Comparison of ENCODE assay signal across 19 cellular contexts in genomic region chr6:36247691-36248090, GRCh38. TPM values are rescaled to one million over a fixed set of nuclear protein-coding genes. Genes with fewer than 3 reads are reported as not detected.
A peak's percentile ranks its signal among the peaks of the same experiment; 100 is the strongest.
DNase-seq lines count a peak whose midpoint lies in the region; ATAC-seq, FAIRE-seq and TF ChIP-seq lines count a peak whose summit lies in the region.
"Had no signal": no experiment of that assay in that cellular context is flagged by ENCODE, and none has a peak within 500 bp of the region (broad histone marks: within the 10 kb centered on the region; RNA-seq: fewer than 3 reads in every experiment).

No MANE protein-coding gene starts in this region.

- H2AFZ ChIP-seq in keratinocyte (ENCODE audit: control insufficient read depth, low read length), result peak overlapping the region; percentile 66
- H2AFZ ChIP-seq: parathyroid adenoma had no signal

- no peak for TF ChIP-seq EP300 in sigmoid colon (IDR thresholded peaks at IDR 0.05)

- intact Hi-C loops in sigmoid colon (cut with DNase I), result no loop called here

- no peak overlapping the region for H3K4me3 ChIP-seq in adipocyte (ENCODE audit: low read length)
- H3K4me3 ChIP-seq in keratinocyte (ENCODE audit: control insufficient read depth in 2 of 3, extremely low read depth in 1 of 3, insufficient read depth in 2 of 3, low read depth in 1 of 3, low read length in 3 of 3), result no peak overlapping the region
- H3K4me3 ChIP-seq in sigmoid colon, result no peak overlapping the region
- H3K4me3 ChIP-seq: heart right ventricle had no signal

- H3K4me2 ChIP-seq in keratinocyte (ENCODE audit: control insufficient read depth, extremely low read depth, insufficient read depth, low read depth, low read length), result peak overlapping the region; percentile 46

- no peaks in the 10 kb centered on the region for H3K9me1 ChIP-seq in keratinocyte (ENCODE audit: control insufficient read depth, extremely low read depth, insufficient read depth, low read length)

- TF ChIP-seq CTCF in keratinocyte (optimal IDR thresholded peaks at IDR 0.05 in 1 of 3, IDR thresholded peaks at IDR 0.05 in 1 of 3, conservative IDR thresholded peaks at IDR 0.05 in 1 of 3; ENCODE audit: extremely low read depth in 1 of 3, insufficient read depth in 2 of 3, low read length in 3 of 3), result no peak
- no peak for TF ChIP-seq CTCF in sigmoid colon (IDR thresholded peaks at IDR 0.05)

- H3K4me1 ChIP-seq in adipocyte (ENCODE audit: control insufficient read depth, insufficient read depth, low read length), result peaks cover 35% of the 10 kb centered on the region
- H3K4me1 ChIP-seq in keratinocyte (ENCODE audit: control insufficient read depth, extremely low read depth, insufficient read depth, low read length), result peaks cover 14% of the 10 kb centered on the region
- H3K4me1 ChIP-seq in sigmoid colon, result no peaks in the 10 kb centered on the region
- H3K4me1 ChIP-seq: parathyroid adenoma had no signal

- H3K9me3 ChIP-seq in adipocyte (ENCODE audit: control insufficient read depth, low read length) (no peaks in the 10 kb centered on the region), keratinocyte (ENCODE audit: control insufficient read depth, low read depth, low read length) (no peaks in the 10 kb centered on the region), sigmoid colon (no peaks in the 10 kb centered on the region)
- H3K9me3 ChIP-seq: heart right ventricle had no signal

- FAIRE-seq in keratinocyte (lab: Jason Lieb, UNC), result no peak
- FAIRE-seq in HTR-8/SVneo (lab: Jason Lieb, UNC), result no peak

- peak; percentile 38 for DNase-seq in EL
- DNase-seq in adipocyte (ENCODE audit: low read depth), result no peak
- no peak for DNase-seq in keratinocyte (ENCODE audit: low read depth, low spot score)
- peak; percentile 12 for DNase-seq in stromal cell of bone marrow (ENCODE audit: low read depth)
- DNase-seq in HTR-8/SVneo (ENCODE audit: insufficient read length, low spot score), result no peak
- no peak for DNase-seq in sigmoid colon
- DNase-seq in activated effector memory CD4-positive, alpha-beta T cell treated with anti-CD3 and anti-CD28 coated beads, Interleukin-2, amount 50 U/mL, for 16 hours, result no peak
- DNase-seq: activated T-cell treated with anti-CD3 and anti-CD28 coated beads, Interleukin-2, amount 50 U/mL, for 72 hours; DND-41; heart right ventricle; NCI-H1930; NCI-H510A treated with DMSO at 0.1 percent for 48 hours had no signal

- no peak for ATAC-seq in HG02798 (IDR thresholded peaks at IDR 0.05; ENCODE audit: poor library complexity, unreplicated experiment)
- ATAC-seq: activated T-cell treated with anti-CD3 and anti-CD28 coated beads, Interleukin-2, amount 50 U/mL, for 72 hours had no signal

- H3K27ac ChIP-seq in keratinocyte (ENCODE audit: control insufficient read depth, insufficient read depth, low read length) (no peak overlapping the region), sigmoid colon (no peak overlapping the region)
- H3K27ac ChIP-seq: C4-2B, parathyroid adenoma had no signal

- no peaks in the 10 kb centered on the region for H4K20me1 ChIP-seq in keratinocyte (ENCODE audit: control insufficient read depth, extremely low read depth, insufficient read depth, low read length)

- dilution Hi-C loops in keratinocyte (cut with MboI; ENCODE audit: extremely low pct_ligation_motif_present, low sequenced_read_pairs), result no loop called here

- no peaks in the 10 kb centered on the region for H3K36me3 ChIP-seq in adipocyte (ENCODE audit: control insufficient read depth, insufficient read depth, low read length, severe bottlenecking)
- H3K36me3 ChIP-seq in keratinocyte (ENCODE audit: control insufficient read depth in 2 of 2, extremely low read depth in 1 of 2, insufficient read depth in 2 of 2, low read length in 2 of 2), result no peaks in the 10 kb centered on the region
- H3K36me3 ChIP-seq in sigmoid colon, result no peaks in the 10 kb centered on the region
- H3K36me3 ChIP-seq: heart right ventricle had no signal

- no peaks in the 10 kb centered on the region for H3K27me3 ChIP-seq in adipocyte (replicated peaks; ENCODE audit: control insufficient read depth, insufficient read depth, low read length)
- H3K27me3 ChIP-seq in keratinocyte (ENCODE audit: control insufficient read depth, extremely low read depth, insufficient read depth, low read length), result no peaks in the 10 kb centered on the region
- H3K27me3 ChIP-seq in sigmoid colon, result no peaks in the 10 kb centered on the region

- H3K9ac ChIP-seq in adipocyte (ENCODE audit: low read length), result peak overlapping the region; percentile 22
- no peak overlapping the region for H3K9ac ChIP-seq in keratinocyte (ENCODE audit: control insufficient read depth, extremely low read depth, insufficient read depth, low read length)
- H3K9ac ChIP-seq: parathyroid adenoma had no signal

- WGBS in sigmoid colon, 2 donors, result 33 to 77% methylated on average over 6 of the region's 6 CpGs

- H3K79me2 ChIP-seq in keratinocyte (ENCODE audit: control insufficient read depth, insufficient read depth, low read length), result no peaks in the 10 kb centered on the region
- H3K79me2 ChIP-seq: parathyroid adenoma had no signal

- TF ChIP-seq POLR2A in sigmoid colon (IDR thresholded peaks at IDR 0.05), result no peak

RNA-seq across cellular contexts. Expression of gene PNPLA1, which starts 22.2 kb away (rescaled TPM):
- polyA plus RNA-seq in keratinocyte (0.14 to 0.32 TPM (median 0.20 TPM) in 3 replicates), sigmoid colon (under 1 TPM in 2 of 3 donors, not detected in 1; 0.20 to 0.46 TPM)
- 4.5 TPM for polyA plus RNA-seq in keratinocyte (2011; ENCODE audit: low read depth)
- polyA plus RNA-seq in keratinocyte (2011; cell fraction: cytosol; rRNA removed), result 0.12 and 0.29 TPM in 2 replicates
- 0.56 TPM in 2 replicates for polyA plus RNA-seq in keratinocyte (2011; cell fraction: nucleus; rRNA removed)
- polyA plus RNA-seq in keratinocyte (2012; ENCODE audit: low replicate concordance), result 0.10 and 10.0 TPM in 2 replicates
- polyA minus RNA-seq in keratinocyte, result 0.35 to 1.5 TPM (median 0.43 TPM) in 3 replicates
- polyA minus RNA-seq in keratinocyte (2011; cell fraction: cytosol; rRNA and poly(A)+ RNA removed), result not detected
- 0.31 and 0.32 TPM in 2 replicates for polyA minus RNA-seq in keratinocyte (2011; cell fraction: nucleus; rRNA and poly(A)+ RNA removed)
- total RNA-seq in sigmoid colon, result not detected
- total RNA-seq: activated T-cell treated with anti-CD3 and anti-CD28 coated beads, Interleukin-2, amount 50 U/mL, for 72 hours; kidney epithelial cell; MCF 10A; OCI-LY7; SK-MEL-5 had no signal
- polyA plus RNA-seq: heart right ventricle had no signal

RNA-seq across cellular contexts. Expression of gene BRPF3, which starts 51.1 kb away (rescaled TPM):
- polyA plus RNA-seq in keratinocyte (3.5 to 6.0 TPM (median 4.8 TPM) in 3 replicates), sigmoid colon (10 to 100 TPM; 24.9 to 41.8 (median 36.6) TPM)
- polyA plus RNA-seq in keratinocyte (2011; ENCODE audit: low read depth), result 4.3 TPM
- 5.1 and 5.7 TPM in 2 replicates for polyA plus RNA-seq in keratinocyte (2011; cell fraction: cytosol; rRNA removed)
- 10.7 and 11.3 TPM in 2 replicates for polyA plus RNA-seq in keratinocyte (2011; cell fraction: nucleus; rRNA removed)
- 6.0 and 6.3 TPM in 2 replicates for polyA plus RNA-seq in keratinocyte (2012; ENCODE audit: low replicate concordance)
- polyA minus RNA-seq in keratinocyte, result 5.3 to 17.4 TPM (median 9.7 TPM) in 3 replicates
- polyA minus RNA-seq in keratinocyte (2011; cell fraction: cytosol; rRNA and poly(A)+ RNA removed), result 3.1 TPM
- 4.2 and 5.8 TPM in 2 replicates for polyA minus RNA-seq in keratinocyte (2011; cell fraction: nucleus; rRNA and poly(A)+ RNA removed)
- total RNA-seq in sigmoid colon, result 10 to 100 TPM; 11.2 to 35.3 (median 23.6) TPM

Comparison
In these comparisons a context has a peak if more than half of its experiments do, and no peak if none do; other contexts are left out.
1. DNase-seq: peak in EL (single experiment) and stromal cell of bone marrow (single experiment); none in adipocyte (single experiment), keratinocyte (single experiment), HTR-8/SVneo (single experiment), sigmoid colon (single experiment) and activated effector memory CD4-positive, alpha-beta T cell treated with anti-CD3 and anti-CD28 coated beads, Interleukin-2, amount 50 U/mL, for 16 hours (single experiment).